In the genomic region with DNA sequence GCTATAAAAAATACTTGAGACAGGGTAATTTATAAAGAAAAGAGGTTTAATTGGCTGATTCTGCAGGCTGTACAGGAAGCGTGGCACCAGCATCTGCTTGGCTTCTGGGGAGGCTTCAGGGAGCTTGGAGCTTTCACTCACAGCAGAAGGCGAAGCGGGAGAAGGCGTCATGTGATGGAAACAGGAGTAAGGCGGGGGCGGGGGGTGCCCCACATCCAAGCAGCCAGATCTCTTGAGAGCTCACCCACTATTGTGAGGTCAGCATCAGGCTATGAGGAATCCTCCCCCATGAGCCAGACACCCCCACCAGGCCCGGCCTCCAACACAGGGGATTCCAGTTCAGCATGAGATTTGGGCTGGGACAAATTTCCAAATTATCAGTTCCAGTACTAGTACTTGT, we compare ENCODE assay signal across 1 cellular context.
TF ChIP-seq lines count a peak whose summit lies in the region.

No MANE protein-coding gene starts in this region.

TF ChIP-seq in HepG2, 621 proteins besides CTCF, POLR2A, EP300 and RAD21:
- no peak for TF ChIP-seq ZNF549 (CRISPR knock-in tag; IDR thresholded peaks at IDR 0.05)
- TF ChIP-seq, protein P1, sequence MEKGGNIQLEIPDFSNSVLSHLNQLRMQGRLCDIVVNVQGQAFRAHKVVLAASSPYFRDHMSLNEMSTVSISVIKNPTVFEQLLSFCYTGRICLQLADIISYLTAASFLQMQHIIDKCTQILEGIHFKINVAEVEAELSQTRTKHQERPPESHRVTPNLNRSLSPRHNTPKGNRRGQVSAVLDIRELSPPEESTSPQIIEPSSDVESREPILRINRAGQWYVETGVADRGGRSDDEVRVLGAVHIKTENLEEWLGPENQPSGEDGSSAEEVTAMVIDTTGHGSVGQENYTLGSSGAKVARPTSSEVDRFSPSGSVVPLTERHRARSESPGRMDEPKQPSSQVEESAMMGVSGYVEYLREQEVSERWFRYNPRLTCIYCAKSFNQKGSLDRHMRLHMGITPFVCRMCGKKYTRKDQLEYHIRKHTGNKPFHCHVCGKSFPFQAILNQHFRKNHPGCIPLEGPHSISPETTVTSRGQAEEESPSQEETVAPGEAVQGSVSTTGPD (CRISPR knock-in tag; IDR thresholded peaks at IDR 0.05), result no peak
- TF ChIP-seq KDM1A (CRISPR knock-in tag; IDR thresholded peaks at IDR 0.05), result no peak
- no peak for TF ChIP-seq ELF1 (CRISPR knock-in tag; IDR thresholded peaks at IDR 0.05)
- no peak for TF ChIP-seq PBX3 (CRISPR knock-in tag; IDR thresholded peaks at IDR 0.05; ENCODE audit: borderline replicate concordance)
- TF ChIP-seq ZSCAN25 (CRISPR knock-in tag; IDR thresholded peaks at IDR 0.05), result no peak
- TF ChIP-seq, protein P2, sequence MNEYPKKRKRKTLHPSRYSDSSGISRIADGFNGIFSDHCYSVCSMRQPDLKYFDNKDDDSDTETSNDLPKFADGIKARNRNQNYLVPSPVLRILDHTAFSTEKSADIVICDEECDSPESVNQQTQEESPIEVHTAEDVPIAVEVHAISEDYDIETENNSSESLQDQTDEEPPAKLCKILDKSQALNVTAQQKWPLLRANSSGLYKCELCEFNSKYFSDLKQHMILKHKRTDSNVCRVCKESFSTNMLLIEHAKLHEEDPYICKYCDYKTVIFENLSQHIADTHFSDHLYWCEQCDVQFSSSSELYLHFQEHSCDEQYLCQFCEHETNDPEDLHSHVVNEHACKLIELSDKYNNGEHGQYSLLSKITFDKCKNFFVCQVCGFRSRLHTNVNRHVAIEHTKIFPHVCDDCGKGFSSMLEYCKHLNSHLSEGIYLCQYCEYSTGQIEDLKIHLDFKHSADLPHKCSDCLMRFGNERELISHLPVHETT (CRISPR knock-in tag; conservative IDR thresholded peaks at IDR 0.05), result no peak
- TF ChIP-seq ZNF598 (CRISPR knock-in tag; IDR thresholded peaks at IDR 0.05; ENCODE audit: borderline replicate concordance), result no peak
- TF ChIP-seq NR2F6 (IDR thresholded peaks at IDR 0.05), result no peak
- no peak for TF ChIP-seq NR2F6 (CRISPR knock-in tag; IDR thresholded peaks at IDR 0.05)
- TF ChIP-seq ZNF430 (CRISPR knock-in tag; IDR thresholded peaks at IDR 0.05), result no peak
- TF ChIP-seq ZNF234 (CRISPR knock-in tag; conservative IDR thresholded peaks at IDR 0.05), result no peak
- TF ChIP-seq TARDBP (CRISPR knock-in tag; IDR thresholded peaks at IDR 0.05), result no peak
- no peak for TF ChIP-seq HNRNPLL (IDR thresholded peaks at IDR 0.05; ENCODE audit: low read depth, low read length, poor library complexity, severe bottlenecking)
- no peak for TF ChIP-seq ZBTB10 (CRISPR knock-in tag; IDR thresholded peaks at IDR 0.05; ENCODE audit: borderline replicate concordance)
- TF ChIP-seq ZSCAN22 (CRISPR knock-in tag; IDR thresholded peaks at IDR 0.05), result no peak
- TF ChIP-seq, protein P3, sequence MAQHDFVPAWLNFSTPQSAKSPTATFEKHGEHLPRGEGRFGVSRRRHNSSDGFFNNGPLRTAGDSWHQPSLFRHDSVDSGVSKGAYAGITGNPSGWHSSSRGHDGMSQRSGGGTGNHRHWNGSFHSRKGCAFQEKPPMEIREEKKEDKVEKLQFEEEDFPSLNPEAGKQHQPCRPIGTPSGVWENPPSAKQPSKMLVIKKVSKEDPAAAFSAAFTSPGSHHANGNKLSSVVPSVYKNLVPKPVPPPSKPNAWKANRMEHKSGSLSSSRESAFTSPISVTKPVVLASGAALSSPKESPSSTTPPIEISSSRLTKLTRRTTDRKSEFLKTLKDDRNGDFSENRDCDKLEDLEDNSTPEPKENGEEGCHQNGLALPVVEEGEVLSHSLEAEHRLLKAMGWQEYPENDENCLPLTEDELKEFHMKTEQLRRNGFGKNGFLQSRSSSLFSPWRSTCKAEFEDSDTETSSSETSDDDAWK (CRISPR knock-in tag; IDR thresholded peaks at IDR 0.05), result no peak
- TF ChIP-seq ZNF670 (CRISPR knock-in tag; IDR thresholded peaks at IDR 0.05; ENCODE audit: borderline replicate concordance), result no peak
- TF ChIP-seq RBM22 (optimal IDR thresholded peaks at IDR 0.05; ENCODE audit: low read length), result no peak
- TF ChIP-seq RFXAP (CRISPR knock-in tag; IDR thresholded peaks at IDR 0.05; ENCODE audit: borderline replicate concordance), result no peak
- TF ChIP-seq HMGXB4 (CRISPR knock-in tag; IDR thresholded peaks at IDR 0.05; ENCODE audit: borderline replicate concordance in 1 of 2, low read depth in 1 of 2), result no peak
